16 cellular contexts compared by ENCODE assay signal in the genomic region with DNA sequence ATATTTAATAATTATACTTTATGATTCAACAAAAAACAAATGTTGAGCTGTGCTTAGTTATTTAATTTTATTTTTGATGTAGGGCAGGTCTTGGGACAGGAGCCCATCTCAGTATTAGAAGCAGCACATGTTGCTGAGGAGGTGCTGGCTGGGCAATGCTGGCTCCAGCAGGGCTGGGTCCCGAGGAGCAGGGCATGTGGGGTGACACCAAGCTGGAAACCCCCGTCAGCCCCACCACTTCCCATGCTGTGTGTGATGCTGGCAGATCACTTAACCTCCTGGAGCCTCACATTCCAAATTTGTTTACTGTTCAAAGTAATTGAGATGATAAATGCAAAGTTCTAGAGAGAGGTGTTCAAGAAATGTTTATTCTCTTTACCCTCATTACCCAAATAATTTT.
DNase-seq lines count a peak whose midpoint lies in the region; ATAC-seq and TF ChIP-seq lines count a peak whose summit lies in the region.
"Had no signal": no experiment of that assay in that cellular context is flagged by ENCODE, and none has a peak within 500 bp of the region (broad histone marks: within the 10 kb centered on the region; RNA-seq: fewer than 3 reads in every experiment).

No MANE protein-coding gene starts in this region.

- TF ChIP-seq CTCF in heart right ventricle (IDR thresholded peaks at IDR 0.05) (no peak), MM.1S (IDR thresholded peaks at IDR 0.05; ENCODE audit: low read length) (no peak), spleen (IDR thresholded peaks at IDR 0.05 in 8 of 11, conservative IDR thresholded peaks at IDR 0.05 in 3 of 11) (no peak)

- TF ChIP-seq POLR2A in spleen (IDR thresholded peaks at IDR 0.05): peak in 1 of 3 donors; percentile 6

- intact Hi-C loops in heart right ventricle (cut with DNase I) (no loop called here), cardiac septum (cut with DNase I) (no loop called here), spleen (cut with DNase I; ENCODE audit: low total_unique reads) (no loop called here)

- H3K9me3 ChIP-seq in heart right ventricle: peaks cover 0 to 13% (median 4%) of the 10 kb centered on the region in 11 donors
- no peaks in the 10 kb centered on the region for H3K9me3 ChIP-seq in MM.1S (replicated peaks; ENCODE audit: insufficient read depth, low read length)
- H3K9me3 ChIP-seq in spleen: peaks cover 0 to 11% (median 3%) of the 10 kb centered on the region in 8 donors
- H3K9me3 ChIP-seq: ascending aorta had no signal

- H3K4me3 ChIP-seq in heart right ventricle (peak overlapping the region in 1 of 10 donors; percentile 39), MM.1S (ENCODE audit: low read length) (no peak overlapping the region), spleen (no peak overlapping the region)
- H3K4me3 ChIP-seq: ascending aorta, hepatocyte had no signal

- H3K27ac ChIP-seq in heart right ventricle (peak overlapping the region in 1 of 10 donors; percentile 88), MM.1S (ENCODE audit: low read length) (peak overlapping the region; percentile 79; the same call in 1 of the 2 replicates), spleen (peak overlapping the region in 5 of 8 donors; percentile 65 to 79 (median 77))
- H3K27ac ChIP-seq: ascending aorta, hepatocyte had no signal

- no peak overlapping the region for H2AFZ ChIP-seq in MM.1S (ENCODE audit: low read length)
- H2AFZ ChIP-seq: hepatocyte had no signal

- H3K9me2 ChIP-seq in MM.1S (replicated peaks; ENCODE audit: insufficient read depth, low read length): no peaks in the 10 kb centered on the region

- peak overlapping the region; percentile 72; the same call in 1 of the 2 replicates for H3K4me2 ChIP-seq in MM.1S (ENCODE audit: low read depth, low read length)
- H3K4me2 ChIP-seq: hepatocyte had no signal

- peaks cover 0 to 5% of the 10 kb centered on the region in 2 donors for H3K9me3 Mint-ChIP-seq in effector memory CD8-positive, alpha-beta T cell

- H3K36me3 ChIP-seq in heart right ventricle: no peaks in the 10 kb centered on the region
- H3K36me3 ChIP-seq in MM.1S (replicated peaks; ENCODE audit: insufficient read depth, low read length): no peaks in the 10 kb centered on the region
- H3K36me3 ChIP-seq in spleen: no peaks in the 10 kb centered on the region
- H3K36me3 ChIP-seq: ascending aorta had no signal

- H3K9ac ChIP-seq in MM.1S (ENCODE audit: low read length): peak overlapping the region; percentile 30; the same call in 1 of the 2 replicates

- ATAC-seq in heart right ventricle: peak in 5 of 8 donors; percentile 44 to 65 (median 59)
- peak; percentile 99 for ATAC-seq in effector memory CD8-positive, alpha-beta T cell (replicated peaks)

- peaks cover 11% of the 10 kb centered on the region; the same call in 1 of the 2 replicates for H3F3A ChIP-seq in MM.1S (ENCODE audit: insufficient read depth, low read length)

- H3K27ac Mint-ChIP-seq in effector memory CD8-positive, alpha-beta T cell: no peak overlapping the region

- H3K4me1 Mint-ChIP-seq in effector memory CD8-positive, alpha-beta T cell (ENCODE audit: low read depth in 2 of 2): peaks cover 11 to 17% of the 10 kb centered on the region in 2 donors

- H3K27me3 ChIP-seq in heart right ventricle (no peaks in the 10 kb centered on the region), MM.1S (replicated peaks; ENCODE audit: insufficient read depth, low read length) (no peaks in the 10 kb centered on the region), spleen (replicated peaks in 1 of 7) (no peaks in the 10 kb centered on the region)
- H3K27me3 ChIP-seq: ascending aorta, hepatocyte had no signal

- H3K4me1 ChIP-seq in heart right ventricle (peaks cover 0 to 37% (median 16%) of the 10 kb centered on the region in 9 donors), MM.1S (ENCODE audit: low read length) (peaks cover 10% of the 10 kb centered on the region), spleen (peaks cover 12 to 32% (median 23%) of the 10 kb centered on the region in 6 donors)
- H3K4me1 ChIP-seq: ascending aorta had no signal

- WGBS in heart right ventricle, 2 donors: 32 to 36% methylated on average over 2 of the region's 2 CpGs
- WGBS in spleen, 5 donors: 33 to 63% (median 46%) methylated on average over 2 of the region's 2 CpGs

- H4K20me1 ChIP-seq in MM.1S (ENCODE audit: insufficient read depth, low read length): no peaks in the 10 kb centered on the region

- no peaks in the 10 kb centered on the region for H3K79me2 ChIP-seq in MM.1S (ENCODE audit: low read length)
- H3K79me2 ChIP-seq: hepatocyte had no signal

- DNase-seq in heart right ventricle: no peak
- no peak for DNase-seq in cardiac septum (ENCODE audit: low spot score)
- peak; percentile 44 for DNase-seq in MM.1S
- peak in 2 of 3 experiments; percentile 26 to 35 for DNase-seq in effector memory CD8-positive, alpha-beta T cell
- DNase-seq in spleen: peak; percentile 81
- DNase-seq in COLO829 (ENCODE audit: low spot score): no peak
- DNase-seq in NCI-H128 (lab: John Stamatoyannopoulos, UW; ENCODE audit: unreplicated experiment): no peak
- DNase-seq in D341Med (ENCODE audit: low spot score): no peak
- DNase-seq: activated CD4-positive, alpha-beta T cell treated with anti-CD3 and anti-CD28 coated beads, Interleukin-2, amount 50 U/mL, for 1 hour; cortex of kidney; Karpas-422; kidney glomerular epithelial cell; NCI-H1417; NCI-H2227 treated with DMSO at 0.1 percent for 48 hours had no signal

- peaks cover 4% of the 10 kb centered on the region for H3K36me3 Mint-ChIP-seq in effector memory CD8-positive, alpha-beta T cell (ENCODE audit: insufficient read depth)

- no peaks in the 10 kb centered on the region for H3K27me3 Mint-ChIP-seq in effector memory CD8-positive, alpha-beta T cell

- no peak overlapping the region for H3K4me3 Mint-ChIP-seq in effector memory CD8-positive, alpha-beta T cell

Comparison
In these comparisons a context has a peak if more than half of its experiments do, and no peak if none do; other contexts are left out.
1. DNase-seq: peak in MM.1S (single experiment), effector memory CD8-positive, alpha-beta T cell (2 of 3) and spleen (single experiment); none in heart right ventricle (0 of 2), cardiac septum (single experiment), COLO829 (single experiment), NCI-H128 (single experiment) and D341Med (single experiment).